ENCODE assay signal across 10 cellular contexts in genomic region chr2:36059684-36060083, GRCh38.
DNase-seq lines count a peak whose midpoint lies in the region; ATAC-seq and TF ChIP-seq lines count a peak whose summit lies in the region.
"Had no signal": no experiment of that assay in that cellular context is flagged by ENCODE, and none has a peak within 500 bp of the region (broad histone marks: within the 10 kb centered on the region; RNA-seq: fewer than 3 reads in every experiment).

No MANE protein-coding gene starts in this region.

- no peak overlapping the region for H3K27ac Mint-ChIP-seq in activated CD4-positive, alpha-beta memory T cell treated with anti-CD3 and anti-CD28 coated beads for 36 hours

- no peak overlapping the region for H3K4me3 ChIP-seq in GM12864 (ENCODE audit: low read depth, low read length)

- H3K27me3 Mint-ChIP-seq in activated CD4-positive, alpha-beta memory T cell treated with anti-CD3 and anti-CD28 coated beads for 36 hours = peaks cover 23% of the 10 kb centered on the region

- DNase-seq in GM12864 (ENCODE audit: low read depth) (peak; percentile 10), SKM-1 treated with dmso at 0.1 percent for 144 hours (lab: John Stamatoyannopoulos, UW; ENCODE audit: unreplicated experiment) (peak; percentile 58), NCI-H510A (lab: John Stamatoyannopoulos, UW) (no peak), HuH-7 (ENCODE audit: low spot score) (no peak), NCI-H748 treated with DMSO at 0.1 percent for 48 hours (lab: John Stamatoyannopoulos, UW) (no peak)
- no peak for DNase-seq in activated CD4-positive, alpha-beta memory T cell treated with anti-CD3 and anti-CD28 coated beads for 36 hours
- DNase-seq: AML-193, dermis blood vessel endothelial cell had no signal

- ATAC-seq in GM21381 (IDR thresholded peaks at IDR 0.05; ENCODE audit: unreplicated experiment) (peak; percentile 100), HG03139 (IDR thresholded peaks at IDR 0.05; ENCODE audit: unreplicated experiment) (peak; percentile 100)

- no peak for TF ChIP-seq CTCF in GM12864 (IDR thresholded peaks at IDR 0.05; ENCODE audit: low read depth, low read length, missing control alignments)

- POLR2A ChIA-PET in activated CD4-positive, alpha-beta memory T cell treated with anti-CD3 and anti-CD28 coated beads for 36 hours (lab: Charles Lee) = no interaction called here

- no peak overlapping the region for H3K4me3 Mint-ChIP-seq in activated CD4-positive, alpha-beta memory T cell treated with anti-CD3 and anti-CD28 coated beads for 36 hours

- H3K4me1 Mint-ChIP-seq in activated CD4-positive, alpha-beta memory T cell treated with anti-CD3 and anti-CD28 coated beads for 36 hours (ENCODE audit: low read depth) = peaks cover 3% of the 10 kb centered on the region

- intact Hi-C loops in activated CD4-positive, alpha-beta memory T cell treated with anti-CD3 and anti-CD28 coated beads for 36 hours (cut with micrococcal nuclease) = no loop called here

- peaks cover 4% of the 10 kb centered on the region for H3K9me3 Mint-ChIP-seq in activated CD4-positive, alpha-beta memory T cell treated with anti-CD3 and anti-CD28 coated beads for 36 hours

- CTCF ChIA-PET in activated CD4-positive, alpha-beta memory T cell treated with anti-CD3 and anti-CD28 coated beads for 36 hours (lab: Charles Lee) = no interaction called here

- no peaks in the 10 kb centered on the region for H3K36me3 Mint-ChIP-seq in activated CD4-positive, alpha-beta memory T cell treated with anti-CD3 and anti-CD28 coated beads for 36 hours

Comparison
In these comparisons a context has a peak if more than half of its experiments do, and no peak if none do; other contexts are left out.
1. DNase-seq: peak in GM12864 (single experiment) and SKM-1 treated with dmso at 0.1 percent for 144 hours (single experiment); none in NCI-H510A (single experiment), HuH-7 (single experiment), activated CD4-positive, alpha-beta memory T cell treated with anti-CD3 and anti-CD28 coated beads for 36 hours (single experiment) and NCI-H748 treated with DMSO at 0.1 percent for 48 hours (single experiment).